ENCODE assay signal across 2 cellular contexts in the genomic region with DNA sequence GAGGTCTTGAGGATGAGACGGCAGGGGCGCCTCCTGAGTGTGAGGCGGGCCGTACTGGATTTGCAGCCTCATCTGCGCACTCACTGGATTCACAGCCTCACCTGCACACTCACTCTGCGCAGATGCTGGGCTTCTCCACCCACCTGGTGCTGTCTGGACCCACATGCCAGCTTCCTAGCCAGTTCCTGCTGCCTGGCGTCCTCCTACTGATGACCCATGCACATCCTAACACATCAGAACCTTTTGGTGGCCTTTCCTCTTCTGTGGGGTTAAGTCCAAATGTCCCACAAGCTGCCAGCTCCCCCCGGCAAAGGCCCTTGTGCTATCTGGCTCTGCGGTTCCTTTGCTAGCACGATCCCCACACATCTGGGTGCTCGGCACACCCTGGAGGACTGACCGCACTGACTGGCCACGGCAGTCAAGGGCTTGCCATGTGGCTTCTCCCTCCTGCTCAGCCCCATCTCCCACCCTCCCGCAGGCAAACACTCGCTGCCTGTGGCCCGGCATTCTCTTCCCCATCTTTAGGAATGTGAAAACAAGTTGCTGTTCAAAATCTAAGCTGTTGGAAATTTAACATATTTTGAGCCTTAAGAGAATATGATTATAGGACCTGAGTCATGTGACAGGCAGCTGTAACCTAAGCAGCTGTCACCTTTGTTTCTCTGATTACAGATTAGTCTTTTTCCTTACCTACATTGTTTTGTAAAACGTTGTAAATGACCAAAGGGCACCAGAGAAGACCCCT.
A peak's percentile ranks its signal among the peaks of the same experiment; 100 is the strongest.
TF ChIP-seq lines count a peak whose summit lies in the region.

No MANE protein-coding gene starts in this region.

TF ChIP-seq in HCT116, 20 proteins besides CTCF, POLR2A, EP300 and RAD21 (continued from another document):
- TF ChIP-seq, protein P1, sequence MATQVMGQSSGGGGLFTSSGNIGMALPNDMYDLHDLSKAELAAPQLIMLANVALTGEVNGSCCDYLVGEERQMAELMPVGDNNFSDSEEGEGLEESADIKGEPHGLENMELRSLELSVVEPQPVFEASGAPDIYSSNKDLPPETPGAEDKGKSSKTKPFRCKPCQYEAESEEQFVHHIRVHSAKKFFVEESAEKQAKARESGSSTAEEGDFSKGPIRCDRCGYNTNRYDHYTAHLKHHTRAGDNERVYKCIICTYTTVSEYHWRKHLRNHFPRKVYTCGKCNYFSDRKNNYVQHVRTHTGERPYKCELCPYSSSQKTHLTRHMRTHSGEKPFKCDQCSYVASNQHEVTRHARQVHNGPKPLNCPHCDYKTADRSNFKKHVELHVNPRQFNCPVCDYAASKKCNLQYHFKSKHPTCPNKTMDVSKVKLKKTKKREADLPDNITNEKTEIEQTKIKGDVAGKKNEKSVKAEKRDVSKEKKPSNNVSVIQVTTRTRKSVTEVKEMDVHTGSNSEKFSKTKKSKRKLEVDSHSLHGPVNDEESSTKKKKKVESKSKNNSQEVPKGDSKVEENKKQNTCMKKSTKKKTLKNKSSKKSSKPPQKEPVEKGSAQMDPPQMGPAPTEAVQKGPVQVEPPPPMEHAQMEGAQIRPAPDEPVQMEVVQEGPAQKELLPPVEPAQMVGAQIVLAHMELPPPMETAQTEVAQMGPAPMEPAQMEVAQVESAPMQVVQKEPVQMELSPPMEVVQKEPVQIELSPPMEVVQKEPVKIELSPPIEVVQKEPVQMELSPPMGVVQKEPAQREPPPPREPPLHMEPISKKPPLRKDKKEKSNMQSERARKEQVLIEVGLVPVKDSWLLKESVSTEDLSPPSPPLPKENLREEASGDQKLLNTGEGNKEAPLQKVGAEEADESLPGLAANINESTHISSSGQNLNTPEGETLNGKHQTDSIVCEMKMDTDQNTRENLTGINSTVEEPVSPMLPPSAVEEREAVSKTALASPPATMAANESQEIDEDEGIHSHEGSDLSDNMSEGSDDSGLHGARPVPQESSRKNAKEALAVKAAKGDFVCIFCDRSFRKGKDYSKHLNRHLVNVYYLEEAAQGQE (IDR thresholded peaks at IDR 0.05; ENCODE audit: low read depth): no peak
- TF ChIP-seq FOSL1 (IDR thresholded peaks at IDR 0.05; ENCODE audit: low read depth) (no peak), EGR1 (IDR thresholded peaks at IDR 0.05; ENCODE audit: low read depth) (no peak), ELF1 (IDR thresholded peaks at IDR 0.05; ENCODE audit: borderline replicate concordance, low read depth) (no peak), ZFX (IDR thresholded peaks at IDR 0.05) (no peak), TCF7L2 (IDR thresholded peaks at IDR 0.05; ENCODE audit: borderline replicate concordance, extremely low read depth, insufficient read depth, insufficient read length) (no peak), SP1 (IDR thresholded peaks at IDR 0.05; ENCODE audit: low read depth) (no peak)
- TF ChIP-seq, protein P2, sequence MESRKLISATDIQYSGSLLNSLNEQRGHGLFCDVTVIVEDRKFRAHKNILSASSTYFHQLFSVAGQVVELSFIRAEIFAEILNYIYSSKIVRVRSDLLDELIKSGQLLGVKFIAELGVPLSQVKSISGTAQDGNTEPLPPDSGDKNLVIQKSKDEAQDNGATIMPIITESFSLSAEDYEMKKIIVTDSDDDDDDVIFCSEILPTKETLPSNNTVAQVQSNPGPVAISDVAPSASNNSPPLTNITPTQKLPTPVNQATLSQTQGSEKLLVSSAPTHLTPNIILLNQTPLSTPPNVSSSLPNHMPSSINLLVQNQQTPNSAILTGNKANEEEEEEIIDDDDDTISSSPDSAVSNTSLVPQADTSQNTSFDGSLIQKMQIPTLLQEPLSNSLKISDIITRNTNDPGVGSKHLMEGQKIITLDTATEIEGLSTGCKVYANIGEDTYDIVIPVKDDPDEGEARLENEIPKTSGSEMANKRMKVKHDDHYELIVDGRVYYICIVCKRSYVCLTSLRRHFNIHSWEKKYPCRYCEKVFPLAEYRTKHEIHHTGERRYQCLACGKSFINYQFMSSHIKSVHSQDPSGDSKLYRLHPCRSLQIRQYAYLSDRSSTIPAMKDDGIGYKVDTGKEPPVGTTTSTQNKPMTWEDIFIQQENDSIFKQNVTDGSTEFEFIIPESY (IDR thresholded peaks at IDR 0.05; ENCODE audit: extremely low read depth, insufficient replicate concordance, low read length): no peak
- TF ChIP-seq, protein P3, sequence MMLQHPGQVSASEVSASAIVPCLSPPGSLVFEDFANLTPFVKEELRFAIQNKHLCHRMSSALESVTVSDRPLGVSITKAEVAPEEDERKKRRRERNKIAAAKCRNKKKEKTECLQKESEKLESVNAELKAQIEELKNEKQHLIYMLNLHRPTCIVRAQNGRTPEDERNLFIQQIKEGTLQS (IDR thresholded peaks at IDR 0.05): no peak
- TF ChIP-seq, protein P4, sequence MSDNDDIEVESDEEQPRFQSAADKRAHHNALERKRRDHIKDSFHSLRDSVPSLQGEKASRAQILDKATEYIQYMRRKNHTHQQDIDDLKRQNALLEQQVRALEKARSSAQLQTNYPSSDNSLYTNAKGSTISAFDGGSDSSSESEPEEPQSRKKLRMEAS (IDR thresholded peaks at IDR 0.05): no peak
TF ChIP-seq in HCT116: peak in this region for 0.

TF ChIP-seq in WTC11, 78 proteins besides CTCF, POLR2A, EP300 and RAD21 (continued from another document):
- TF ChIP-seq SMAD4 (CRISPR knock-in tag; IDR thresholded peaks at IDR 0.05) (no peak), CBFB (CRISPR knock-in tag; IDR thresholded peaks at IDR 0.05; ENCODE audit: low read depth) (no peak), RORB (CRISPR knock-in tag; IDR thresholded peaks at IDR 0.05) (no peak), ELF4 (CRISPR knock-in tag; IDR thresholded peaks at IDR 0.05; ENCODE audit: low read depth) (no peak), FOXP1 (CRISPR knock-in tag; IDR thresholded peaks at IDR 0.05; ENCODE audit: borderline replicate concordance) (0 out of 2 replicates have a peak, but pooled peaks have one; percentile 27), FOXJ3 (CRISPR knock-in tag; IDR thresholded peaks at IDR 0.05; ENCODE audit: borderline replicate concordance) (no peak), GTF2I (CRISPR knock-in tag; conservative IDR thresholded peaks at IDR 0.05) (no peak), ZNF317 (CRISPR knock-in tag; IDR thresholded peaks at IDR 0.05; ENCODE audit: borderline replicate concordance, low read depth) (no peak), KAT7 (CRISPR knock-in tag; IDR thresholded peaks at IDR 0.05; ENCODE audit: borderline replicate concordance) (no peak)
- TF ChIP-seq, protein P5, sequence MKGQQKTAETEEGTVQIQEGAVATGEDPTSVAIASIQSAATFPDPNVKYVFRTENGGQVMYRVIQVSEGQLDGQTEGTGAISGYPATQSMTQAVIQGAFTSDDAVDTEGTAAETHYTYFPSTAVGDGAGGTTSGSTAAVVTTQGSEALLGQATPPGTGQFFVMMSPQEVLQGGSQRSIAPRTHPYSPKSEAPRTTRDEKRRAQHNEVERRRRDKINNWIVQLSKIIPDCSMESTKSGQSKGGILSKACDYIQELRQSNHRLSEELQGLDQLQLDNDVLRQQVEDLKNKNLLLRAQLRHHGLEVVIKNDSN (CRISPR knock-in tag; IDR thresholded peaks at IDR 0.05): peak; percentile 65; the same call in 1 of the 2 replicates
- TF ChIP-seq, protein P6, sequence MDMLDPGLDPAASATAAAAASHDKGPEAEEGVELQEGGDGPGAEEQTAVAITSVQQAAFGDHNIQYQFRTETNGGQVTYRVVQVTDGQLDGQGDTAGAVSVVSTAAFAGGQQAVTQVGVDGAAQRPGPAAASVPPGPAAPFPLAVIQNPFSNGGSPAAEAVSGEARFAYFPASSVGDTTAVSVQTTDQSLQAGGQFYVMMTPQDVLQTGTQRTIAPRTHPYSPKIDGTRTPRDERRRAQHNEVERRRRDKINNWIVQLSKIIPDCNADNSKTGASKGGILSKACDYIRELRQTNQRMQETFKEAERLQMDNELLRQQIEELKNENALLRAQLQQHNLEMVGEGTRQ (CRISPR knock-in tag; IDR thresholded peaks at IDR 0.05): peak; percentile 79
- TF ChIP-seq, protein P7, sequence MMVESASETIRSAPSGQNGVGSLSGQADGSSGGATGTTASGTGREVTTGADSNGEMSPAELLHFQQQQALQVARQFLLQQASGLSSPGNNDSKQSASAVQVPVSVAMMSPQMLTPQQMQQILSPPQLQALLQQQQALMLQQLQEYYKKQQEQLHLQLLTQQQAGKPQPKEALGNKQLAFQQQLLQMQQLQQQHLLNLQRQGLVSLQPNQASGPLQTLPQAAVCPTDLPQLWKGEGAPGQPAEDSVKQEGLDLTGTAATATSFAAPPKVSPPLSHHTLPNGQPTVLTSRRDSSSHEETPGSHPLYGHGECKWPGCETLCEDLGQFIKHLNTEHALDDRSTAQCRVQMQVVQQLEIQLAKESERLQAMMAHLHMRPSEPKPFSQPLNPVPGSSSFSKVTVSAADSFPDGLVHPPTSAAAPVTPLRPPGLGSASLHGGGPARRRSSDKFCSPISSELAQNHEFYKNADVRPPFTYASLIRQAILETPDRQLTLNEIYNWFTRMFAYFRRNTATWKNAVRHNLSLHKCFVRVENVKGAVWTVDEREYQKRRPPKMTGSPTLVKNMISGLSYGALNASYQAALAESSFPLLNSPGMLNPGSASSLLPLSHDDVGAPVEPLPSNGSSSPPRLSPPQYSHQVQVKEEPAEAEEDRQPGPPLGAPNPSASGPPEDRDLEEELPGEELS (CRISPR knock-in tag; IDR thresholded peaks at IDR 0.05): no peak
- TF ChIP-seq, protein P4 (CRISPR knock-in tag; IDR thresholded peaks at IDR 0.05): 0 out of 2 replicates have a peak, but pooled peaks have one; percentile 21
